In the genomic region with DNA sequence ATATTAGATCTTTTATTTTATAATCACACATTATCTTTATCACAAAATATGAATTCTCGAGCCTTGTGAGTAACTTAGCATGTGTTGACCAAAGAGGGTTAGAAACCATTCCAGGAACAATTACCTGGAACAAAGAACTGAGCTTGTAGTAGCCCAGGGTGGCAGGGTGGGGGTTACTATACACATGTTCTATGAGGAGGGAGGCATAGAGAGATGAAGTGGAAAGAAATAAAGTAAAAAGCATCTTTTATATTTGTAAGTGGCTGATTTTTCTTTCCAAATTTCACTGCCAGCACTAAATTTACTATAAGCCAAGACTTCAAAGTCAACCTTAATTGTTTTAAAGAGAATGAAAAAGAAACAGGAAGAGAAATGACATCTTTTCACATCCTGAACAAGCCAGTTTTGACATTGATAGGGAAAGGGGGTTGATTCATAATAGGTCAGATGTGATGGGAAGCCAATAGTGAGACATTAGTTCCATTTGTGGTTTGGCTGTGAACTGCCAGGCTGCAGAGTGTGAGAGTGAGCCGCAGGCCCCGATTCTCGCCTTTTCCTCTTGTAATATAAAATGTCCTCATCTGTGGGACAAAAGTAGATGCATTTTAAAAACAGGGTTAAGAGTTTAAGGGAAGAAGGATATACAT, we compare ENCODE assay signal across 9 cellular contexts. TPM values are rescaled to one million over a fixed set of nuclear protein-coding genes. Genes with fewer than 3 reads are reported as not detected.
DNase-seq lines count a peak whose midpoint lies in the region; ATAC-seq and TF ChIP-seq lines count a peak whose summit lies in the region.
"Had no signal": no experiment of that assay in that cellular context is flagged by ENCODE, and none has a peak within 500 bp of the region (broad histone marks: within the 10 kb centered on the region; RNA-seq: fewer than 3 reads in every experiment).

No MANE protein-coding gene starts in this region.

- H3K27me3 ChIP-seq in DND-41 (ENCODE audit: insufficient read depth, low read length, poor library complexity), result no peaks in the 10 kb centered on the region
- H3K27me3 ChIP-seq in OCI-LY3 (ENCODE audit: low read depth, low read length), result no peaks in the 10 kb centered on the region
- H3K27me3 ChIP-seq in A673 (replicated peaks; ENCODE audit: insufficient read depth, low read depth, low read length, poor library complexity), result no peaks in the 10 kb centered on the region

- CTCF ChIA-PET in A673 (lab: Charles Lee), result no interaction called here

- no peaks in the 10 kb centered on the region for H3K9me3 Mint-ChIP-seq in activated naive CD8-positive, alpha-beta T cell treated with anti-CD3 and anti-CD28 coated beads, Interleukin-2, amount 50 U/mL, for 24 hours
- H3K9me3 Mint-ChIP-seq: nephron had no signal

- DNase-seq in DND-41, result peak; percentile 66
- DNase-seq in activated naive CD8-positive, alpha-beta T cell treated with anti-CD3 and anti-CD28 coated beads, Interleukin-2, amount 50 U/mL, for 24 hours, result peak; percentile 62
- peak; percentile 68 for DNase-seq in stimulated activated naive CD8-positive, alpha-beta T cell treated with anti-CD3 and anti-CD28 coated beads, Interleukin-15, Interleukin-2, amounts not matched to agents 100 U/mL and 50 U/mL, for 24 hours
- DNase-seq in A673 (ENCODE audit: low spot score), result no peak
- no peak for DNase-seq in DMS79 (lab: John Stamatoyannopoulos, UW)
- DNase-seq in NCI-H82 treated with DMSO at 0.1 percent for 48 hours (lab: John Stamatoyannopoulos, UW; ENCODE audit: unreplicated experiment), result no peak

- no peak for TF ChIP-seq CTCF in DND-41 (IDR thresholded peaks at IDR 0.05; ENCODE audit: borderline replicate concordance, extremely low read depth, low read length, poor library complexity, severe bottlenecking)
- no peak for TF ChIP-seq CTCF in OCI-LY3 (IDR thresholded peaks at IDR 0.05; ENCODE audit: low read depth, low read length)
- no peak for TF ChIP-seq CTCF in A673 (conservative IDR thresholded peaks at IDR 0.05; ENCODE audit: low read depth, low read length)

- H3K36me3 ChIP-seq in DND-41 (ENCODE audit: insufficient read depth, low read length) (no peaks in the 10 kb centered on the region), OCI-LY3 (replicated peaks; ENCODE audit: low read depth, low read length) (peaks cover 8% of the 10 kb centered on the region), A673 (ENCODE audit: insufficient read depth, low read length, poor library complexity, severe bottlenecking) (no peaks in the 10 kb centered on the region)

- no peaks in the 10 kb centered on the region for H4K20me1 ChIP-seq in DND-41 (ENCODE audit: insufficient read depth, low read length)
- peaks cover 21% of the 10 kb centered on the region for H4K20me1 ChIP-seq in OCI-LY3 (ENCODE audit: insufficient read depth, low read length)

- peak overlapping the region; percentile 78 for H3K4me3 Mint-ChIP-seq in activated naive CD8-positive, alpha-beta T cell treated with anti-CD3 and anti-CD28 coated beads, Interleukin-2, amount 50 U/mL, for 24 hours
- H3K4me3 Mint-ChIP-seq: nephron had no signal

- H3K79me2 ChIP-seq in DND-41 (ENCODE audit: insufficient read depth, low read length) (no peaks in the 10 kb centered on the region), OCI-LY3 (ENCODE audit: low read length) (no peaks in the 10 kb centered on the region)

- H3K4me1 Mint-ChIP-seq in activated naive CD8-positive, alpha-beta T cell treated with anti-CD3 and anti-CD28 coated beads, Interleukin-2, amount 50 U/mL, for 24 hours, result peaks cover 56% of the 10 kb centered on the region
- H3K4me1 Mint-ChIP-seq: nephron had no signal

- H3K4me1 ChIP-seq in DND-41 (ENCODE audit: insufficient read depth, low read length), result peaks cover 37% of the 10 kb centered on the region
- peaks cover 23% of the 10 kb centered on the region for H3K4me1 ChIP-seq in OCI-LY3 (ENCODE audit: low read length)
- no peaks in the 10 kb centered on the region for H3K4me1 ChIP-seq in A673 (ENCODE audit: insufficient read depth, low read length, poor library complexity, severe bottlenecking)

- H3K9me3 ChIP-seq in DND-41 (ENCODE audit: insufficient read depth, low read length, severe bottlenecking) (no peaks in the 10 kb centered on the region), OCI-LY3 (ENCODE audit: insufficient read depth, low read length) (no peaks in the 10 kb centered on the region), A673 (ENCODE audit: low read depth, low read length, poor library complexity, severe bottlenecking) (no peaks in the 10 kb centered on the region)

- intact Hi-C loops in A673 (cut with micrococcal nuclease; ENCODE audit: unreplicated experiment), result no loop called here

- H3K27ac ChIP-seq in DND-41 (ENCODE audit: low read length) (peak overlapping the region; percentile 88), OCI-LY3 (ENCODE audit: low read length) (peak overlapping the region; percentile 7; the same call in 1 of the 2 replicates), A673 (ENCODE audit: low read depth, low read length, poor library complexity, severe bottlenecking) (no peak overlapping the region)

- peak overlapping the region; percentile 39 for H3K4me2 ChIP-seq in DND-41 (ENCODE audit: insufficient read depth, low read length)
- peak overlapping the region; percentile 52 for H3K4me2 ChIP-seq in OCI-LY3 (ENCODE audit: low read length)

- POLR2A ChIA-PET in A673 (lab: Charles Lee; ENCODE audit: low non-redundant PET), result no interaction called here

- H2AFZ ChIP-seq in DND-41 (ENCODE audit: low read depth, low read length), result peak overlapping the region; percentile 71
- H2AFZ ChIP-seq in OCI-LY3 (ENCODE audit: low read depth, low read length), result no peak overlapping the region

- no TSS peak for BruUV-seq in A673 (replicated peaks; lab: Mats Ljungman, UMichigan)

- H3K27ac Mint-ChIP-seq in activated naive CD8-positive, alpha-beta T cell treated with anti-CD3 and anti-CD28 coated beads, Interleukin-2, amount 50 U/mL, for 24 hours, result peak overlapping the region; percentile 99

- H3K4me3 ChIP-seq in DND-41 (ENCODE audit: low read depth in 1 of 2, low read length in 2 of 2) (0 out of 4 replicates have a peak overlapping the region, but pooled peaks of 1 of the 2 experiments have one; percentile 9), OCI-LY3 (ENCODE audit: low read length) (peak overlapping the region; percentile 18), A673 (ENCODE audit: low read depth, low read length, poor library complexity, severe bottlenecking) (no peak overlapping the region)

- H3K9ac ChIP-seq in DND-41 (ENCODE audit: low read depth, low read length), result peak overlapping the region; percentile 43
- H3K9ac ChIP-seq in OCI-LY3 (ENCODE audit: low read length), result peak overlapping the region; percentile 10; the same call in 1 of the 2 replicates

- no peaks in the 10 kb centered on the region for H3K27me3 Mint-ChIP-seq in activated naive CD8-positive, alpha-beta T cell treated with anti-CD3 and anti-CD28 coated beads, Interleukin-2, amount 50 U/mL, for 24 hours

- ATAC-seq in DND-41 (ENCODE audit: insufficient read depth, low read depth) (peak; percentile 90), GM21786 (IDR thresholded peaks at IDR 0.05; ENCODE audit: unreplicated experiment) (peak; percentile 84)
- ATAC-seq in activated naive CD8-positive, alpha-beta T cell treated with anti-CD3 and anti-CD28 coated beads, Interleukin-2, amount 50 U/mL, for 24 hours, result peak; percentile 99
- ATAC-seq in stimulated activated naive CD8-positive, alpha-beta T cell treated with anti-CD3 and anti-CD28 coated beads, Interleukin-15, Interleukin-2, amounts not matched to agents 100 U/mL and 50 U/mL, for 24 hours, result peak; percentile 96

- H3K36me3 Mint-ChIP-seq in activated naive CD8-positive, alpha-beta T cell treated with anti-CD3 and anti-CD28 coated beads, Interleukin-2, amount 50 U/mL, for 24 hours (ENCODE audit: low read depth), result peaks cover 3% of the 10 kb centered on the region

RNA-seq across cellular contexts. Expression of a gene that starts 52.7 kb away (rescaled TPM):
- 8.3 and 9.0 TPM in 2 replicates for total RNA-seq in A673 (2021)

Comparison
In these comparisons a context has a peak if more than half of its experiments do, and no peak if none do; other contexts are left out.
1. DNase-seq: peak in DND-41 (single experiment), activated naive CD8-positive, alpha-beta T cell treated with anti-CD3 and anti-CD28 coated beads, Interleukin-2, amount 50 U/mL, for 24 hours (single experiment) and stimulated activated naive CD8-positive, alpha-beta T cell treated with anti-CD3 and anti-CD28 coated beads, Interleukin-15, Interleukin-2, amounts not matched to agents 100 U/mL and 50 U/mL, for 24 hours (single experiment); none in A673 (single experiment), DMS79 (single experiment) and NCI-H82 treated with DMSO at 0.1 percent for 48 hours (single experiment).
2. Peak in every context shown above with its lines, with median percentiles within 50 percentile points of each other: ATAC-seq.